ENCODE assay signal across 10 cellular contexts in the genomic region with DNA sequence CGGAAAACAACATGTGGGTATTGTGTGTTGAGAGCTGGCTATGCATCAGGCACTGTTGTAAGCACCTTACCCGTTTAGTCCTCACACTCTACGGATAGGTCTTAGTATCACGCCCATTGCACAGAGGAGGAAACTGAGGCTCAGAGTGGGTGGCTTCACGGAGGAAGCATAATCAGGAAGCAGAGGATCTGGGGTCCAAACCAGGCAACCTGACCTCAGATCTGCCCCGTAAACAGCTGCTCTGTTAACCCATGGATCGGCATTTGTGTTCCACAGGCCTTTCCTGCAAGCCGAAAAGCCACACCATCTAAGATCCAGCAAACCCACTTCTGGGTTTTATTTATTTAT.
A peak's percentile ranks its signal among the peaks of the same experiment; 100 is the strongest.
DNase-seq lines count a peak whose midpoint lies in the region; ATAC-seq and TF ChIP-seq lines count a peak whose summit lies in the region.
"Had no signal": no experiment of that assay in that cellular context is flagged by ENCODE, and none has a peak within 500 bp of the region (broad histone marks: within the 10 kb centered on the region; RNA-seq: fewer than 3 reads in every experiment).

No MANE protein-coding gene starts in this region.

- H3K9me3 ChIP-seq in right lobe of liver (no peaks in the 10 kb centered on the region), smooth muscle cell (replicated peaks; ENCODE audit: low read depth) (no peaks in the 10 kb centered on the region)

- 73% methylated on average over 4 of the region's 8 CpGs for WGBS in right lobe of liver (ENCODE audit: insufficient coverage, low coverage, low lambda C conversion rate, missing lambda C conversion rate)
- 88% methylated on average over 8 of the region's 8 CpGs for WGBS in smooth muscle cell (ENCODE audit: low lambda C conversion rate)

- no peaks in the 10 kb centered on the region for H3K27me3 ChIP-seq in right lobe of liver
- no peaks in the 10 kb centered on the region for H3K27me3 ChIP-seq in smooth muscle cell (ENCODE audit: low read depth)

- CTCF ChIA-PET in MCF 10A (lab: Yijun Ruan, JAX): interaction anchor here (0.7 to 3.6 kb wide), 9 partner anchors 8 to 256 kb away, joined by 3 to 36 read pairs (median 3); no protein-coding TSS in a partner anchor

- no peak overlapping the region for H3K4me2 ChIP-seq in smooth muscle cell

- H3K4me3 ChIP-seq in right lobe of liver: no peak overlapping the region
- H3K4me3 ChIP-seq in smooth muscle cell: no peak overlapping the region

- H3K27ac Mint-ChIP-seq in HFFc6: peak overlapping the region; percentile 84; the same call in 1 of the 2 replicates
- H3K27ac Mint-ChIP-seq in MCF 10A (ENCODE audit: low read depth, unreplicated experiment): peak overlapping the region; percentile 57

- H3K4me3 Mint-ChIP-seq in HFFc6: peak overlapping the region; percentile 64; the same call in 1 of the 2 replicates
- no peak overlapping the region for H3K4me3 Mint-ChIP-seq in MCF 10A (ENCODE audit: unreplicated experiment)

- peaks cover 31% of the 10 kb centered on the region for H3K4me1 Mint-ChIP-seq in HFFc6 (ENCODE audit: low read depth)
- peaks cover 44% of the 10 kb centered on the region for H3K4me1 Mint-ChIP-seq in MCF 10A (ENCODE audit: insufficient read depth, unreplicated experiment)

- no peaks in the 10 kb centered on the region for H3K79me2 ChIP-seq in smooth muscle cell (ENCODE audit: low read depth)

- DNase-seq in HFFc6 (no peak), MCF 10A (ENCODE audit: unreplicated experiment) (no peak), right lobe of liver (no peak), substantia nigra (lab: John Stamatoyannopoulos, UW) (no peak), COLO829 (ENCODE audit: low spot score) (no peak), SKM-1 (lab: John Stamatoyannopoulos, UW; ENCODE audit: unreplicated experiment) (no peak), smooth muscle cell (lab: John Stamatoyannopoulos, UW; ENCODE audit: unreplicated experiment) (no peak), cerebellar cortex (ENCODE audit: low spot score) (no peak)
- DNase-seq: COR-L47 had no signal

- H3K27me3 Mint-ChIP-seq in HFFc6 (ENCODE audit: insufficient read depth): peaks cover 14% of the 10 kb centered on the region
- H3K27me3 Mint-ChIP-seq in MCF 10A (ENCODE audit: insufficient read depth, unreplicated experiment): no peaks in the 10 kb centered on the region

- TF ChIP-seq CTCF in HFFc6 (IDR thresholded peaks at IDR 0.05) (no peak), MCF 10A (IDR thresholded peaks at IDR 0.05; ENCODE audit: unreplicated experiment) (no peak), right lobe of liver (IDR thresholded peaks at IDR 0.05) (no peak), smooth muscle cell (IDR thresholded peaks at IDR 0.05; ENCODE audit: borderline replicate concordance, insufficient read depth, poor library complexity, severe bottlenecking) (no peak)

- BruUV-seq in MCF 10A (replicated peaks; lab: Mats Ljungman, UMichigan): no TSS peak

- intact Hi-C loops in MCF 10A (cut with micrococcal nuclease) (no loop called here), right lobe of liver (cut with DNase I) (loop anchor here in 1 of 2 donors (10.0 kb wide), 1 partner anchor 381 kb away; no protein-coding TSS in a partner anchor)

- TF ChIP-seq POLR2A in right lobe of liver (IDR thresholded peaks at IDR 0.05): no peak

- no peak for ATAC-seq in right lobe of liver
- ATAC-seq: HCT116 had no signal

- H3K36me3 Mint-ChIP-seq in HFFc6 (ENCODE audit: low read depth) (peaks cover 23% of the 10 kb centered on the region), MCF 10A (ENCODE audit: insufficient read depth, unreplicated experiment) (peaks cover 7% of the 10 kb centered on the region)

- no peaks in the 10 kb centered on the region for H3F3A ChIP-seq in smooth muscle cell (ENCODE audit: low read depth)

- no peaks in the 10 kb centered on the region for H3K36me3 ChIP-seq in right lobe of liver
- no peaks in the 10 kb centered on the region for H3K36me3 ChIP-seq in smooth muscle cell (ENCODE audit: low read depth)

- POLR2A ChIA-PET in MCF 10A (lab: Yijun Ruan, JAX): interaction anchor here (0.7 to 2.3 kb wide), 11 partner anchors 9 to 725 kb away, joined by 3 to 23 read pairs (median 5); no protein-coding TSS in a partner anchor

- H3K9me3 Mint-ChIP-seq in HFFc6 (peaks cover 21% of the 10 kb centered on the region), MCF 10A (ENCODE audit: unreplicated experiment) (peaks cover 9% of the 10 kb centered on the region)

- no peaks in the 10 kb centered on the region for H4K20me1 ChIP-seq in smooth muscle cell (ENCODE audit: low read depth)

- H3K4me1 ChIP-seq in right lobe of liver: peaks cover 0 to 24% (median 13%) of the 10 kb centered on the region in 4 donors
- peaks cover 8% of the 10 kb centered on the region for H3K4me1 ChIP-seq in smooth muscle cell (ENCODE audit: low read depth)

- no peak overlapping the region for H3K9ac ChIP-seq in smooth muscle cell (ENCODE audit: low read depth)

- no peak overlapping the region for H2AFZ ChIP-seq in smooth muscle cell (ENCODE audit: low read depth)

- H3K27ac ChIP-seq in right lobe of liver: peak overlapping the region in 2 of 3 donors; percentile 58 to 73
- peak overlapping the region; percentile 95 for H3K27ac ChIP-seq in substantia nigra (ENCODE audit: low read depth, low read length, poor library complexity, severe bottlenecking)
- no peak overlapping the region for H3K27ac ChIP-seq in smooth muscle cell (ENCODE audit: low read depth)
